Comparison of ENCODE assay signal across 8 cellular contexts in genomic region chr13:98577823-98578285, GRCh38. TPM values are rescaled to one million over a fixed set of nuclear protein-coding genes. Genes with fewer than 3 reads are reported as not detected.
DNase-seq lines count a peak whose midpoint lies in the region; ATAC-seq lines count a peak whose summit lies in the region.

No MANE protein-coding gene starts in this region.

- peaks cover 29% of the 10 kb centered on the region for H3K4me1 ChIP-seq in HUES64 (ENCODE audit: insufficient read depth, low read length)

- no peaks in the 10 kb centered on the region for H3K9me3 Mint-ChIP-seq in activated T-helper 17 cell treated with anti-CD3 and anti-CD28 coated beads, Interleukin-2, amount 50 U/mL, for 72 hours
- H3K9me3 Mint-ChIP-seq in stimulated activated memory B cell treated with anti-CD40 and anti-IgM and Interleukin-4, amounts not matched to agents 10 μg/mL and 1 μg/mL and 100 μg/mL, for 72 hours, result no peaks in the 10 kb centered on the region

- H3K4me1 Mint-ChIP-seq in activated T-helper 17 cell treated with anti-CD3 and anti-CD28 coated beads, Interleukin-2, amount 50 U/mL, for 72 hours, result peaks cover 20% of the 10 kb centered on the region
- H3K4me1 Mint-ChIP-seq in stimulated activated memory B cell treated with anti-CD40 and anti-IgM and Interleukin-4, amounts not matched to agents 10 μg/mL and 1 μg/mL and 100 μg/mL, for 72 hours, result peaks cover 45% of the 10 kb centered on the region

- no peaks in the 10 kb centered on the region for H3K27me3 ChIP-seq in HUES64 (ENCODE audit: insufficient read depth, low read length)

- DNase-seq in HuH-7.5 (ENCODE audit: low spot score), result no peak
- no peak for DNase-seq in NCI-H510A treated with DMSO at 0.1 percent for 48 hours (lab: John Stamatoyannopoulos, UW)

- H3K36me3 Mint-ChIP-seq in activated T-helper 17 cell treated with anti-CD3 and anti-CD28 coated beads, Interleukin-2, amount 50 U/mL, for 72 hours (ENCODE audit: low read depth), result peaks cover 32% of the 10 kb centered on the region
- H3K36me3 Mint-ChIP-seq in stimulated activated memory B cell treated with anti-CD40 and anti-IgM and Interleukin-4, amounts not matched to agents 10 μg/mL and 1 μg/mL and 100 μg/mL, for 72 hours, result peaks cover 6% of the 10 kb centered on the region

- 34% methylated on average over 14 of the region's 14 CpGs for WGBS in HUES64

- H3K27ac Mint-ChIP-seq in activated T-helper 17 cell treated with anti-CD3 and anti-CD28 coated beads, Interleukin-2, amount 50 U/mL, for 72 hours, result peak overlapping the region; percentile 88
- peak overlapping the region; percentile 88 for H3K27ac Mint-ChIP-seq in stimulated activated memory B cell treated with anti-CD40 and anti-IgM and Interleukin-4, amounts not matched to agents 10 μg/mL and 1 μg/mL and 100 μg/mL, for 72 hours

- peak overlapping the region; percentile 72 for H3K4me3 Mint-ChIP-seq in activated T-helper 17 cell treated with anti-CD3 and anti-CD28 coated beads, Interleukin-2, amount 50 U/mL, for 72 hours
- H3K4me3 Mint-ChIP-seq in stimulated activated memory B cell treated with anti-CD40 and anti-IgM and Interleukin-4, amounts not matched to agents 10 μg/mL and 1 μg/mL and 100 μg/mL, for 72 hours, result peak overlapping the region; percentile 82

- no peak for ATAC-seq in activated T-helper 17 cell treated with anti-CD3 and anti-CD28 coated beads, Interleukin-2, amount 50 U/mL, for 72 hours (replicated peaks)
- no peak for ATAC-seq in stimulated activated memory B cell treated with anti-CD40 and anti-IgM and Interleukin-4, amounts not matched to agents 10 μg/mL and 1 μg/mL and 100 μg/mL, for 72 hours
- ATAC-seq in HG03439 (IDR thresholded peaks at IDR 0.05; ENCODE audit: unreplicated experiment), result no peak
- ATAC-seq in HG03354 (IDR thresholded peaks at IDR 0.05; ENCODE audit: poor library complexity, severe bottlenecking, unreplicated experiment), result no peak

- H3K27me3 Mint-ChIP-seq in activated T-helper 17 cell treated with anti-CD3 and anti-CD28 coated beads, Interleukin-2, amount 50 U/mL, for 72 hours, result no peaks in the 10 kb centered on the region
- no peaks in the 10 kb centered on the region for H3K27me3 Mint-ChIP-seq in stimulated activated memory B cell treated with anti-CD40 and anti-IgM and Interleukin-4, amounts not matched to agents 10 μg/mL and 1 μg/mL and 100 μg/mL, for 72 hours

- no peaks in the 10 kb centered on the region for H3K9me3 ChIP-seq in HUES64 (ENCODE audit: insufficient read depth, low read depth, low read length)

- H3K4me3 ChIP-seq in HUES64 (ENCODE audit: low read length) (peak overlapping the region; percentile 72), iPS-11a (ENCODE audit: low read depth, low read length) (peak overlapping the region; percentile 68)

- H3K27ac ChIP-seq in HUES64 (ENCODE audit: low read depth, low read length), result peak overlapping the region; percentile 95

- peak overlapping the region; percentile 88 for H3K9ac ChIP-seq in HUES64 (ENCODE audit: low read depth, low read length)

- no peaks in the 10 kb centered on the region for H3K36me3 ChIP-seq in HUES64 (ENCODE audit: insufficient read depth, low read length)

RNA-seq across cellular contexts. Expression of gene STK24, which starts 0.9 kb away (rescaled TPM):
- polyA plus RNA-seq in HUES64 (2013, experiment 1 of 2), result 100 TPM
- 131 TPM for polyA plus RNA-seq in HUES64 (2013, experiment 2 of 2)
- 100 to 1,000 TPM; 212 to 231 TPM for total RNA-seq in activated T-helper 17 cell treated with anti-CD3 and anti-CD28 coated beads, Interleukin-2, amount 50 U/mL, for 72 hours
